Comparison of ENCODE assay signal across 20 cellular contexts in the genomic region with DNA sequence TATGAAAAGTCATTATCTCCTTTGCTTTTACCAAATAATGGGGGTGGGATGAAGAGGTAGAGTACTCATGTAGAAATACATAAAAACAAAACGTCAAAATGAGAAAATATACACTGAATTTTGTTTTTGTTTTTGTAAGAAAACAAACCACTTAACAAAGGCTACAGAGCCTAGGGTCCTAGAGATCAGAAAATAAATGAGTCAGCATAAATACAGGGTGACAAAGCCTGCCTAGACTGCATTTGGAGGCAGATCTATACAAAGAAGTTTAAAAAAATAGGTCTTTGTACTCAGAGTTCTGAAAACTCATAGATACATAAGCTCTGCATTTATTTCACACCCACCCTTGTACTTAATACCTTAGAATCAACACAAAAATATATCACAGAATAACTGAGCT. TPM values are rescaled to one million over a fixed set of nuclear protein-coding genes. Genes with fewer than 3 reads are reported as not detected.
DNase-seq lines count a peak whose midpoint lies in the region; ATAC-seq, FAIRE-seq and TF ChIP-seq lines count a peak whose summit lies in the region.
"Had no signal": no experiment of that assay in that cellular context is flagged by ENCODE, and none has a peak within 500 bp of the region (broad histone marks: within the 10 kb centered on the region; RNA-seq: fewer than 3 reads in every experiment).

No MANE protein-coding gene starts in this region.

- no peak overlapping the region for H4K8ac ChIP-seq in IMR-90 (ENCODE audit: low read depth in 2 of 2, low read length in 2 of 2)

- TF ChIP-seq EP300 in A549 (IDR thresholded peaks at IDR 0.05), result no peak
- TF ChIP-seq EP300 in K562 (IDR thresholded peaks at IDR 0.05; ENCODE audit: low read length), result no peak

- intact Hi-C loops in IMR-90 (cut with micrococcal nuclease) (no loop called here), K562 (cut with micrococcal nuclease) (no loop called here)

- no peak overlapping the region for H4K5ac ChIP-seq in IMR-90 (ENCODE audit: low read depth, low read length)

- ATAC-seq in A549 (no peak), IMR-90 (ENCODE audit: low read depth) (no peak), K562 (no peak)
- ATAC-seq: CD8-positive, alpha-beta T cell had no signal

- DNase-seq in A549 (ENCODE audit: low read depth in 1 of 2, low spot score in 1 of 2), result no peak
- no peak for DNase-seq in IMR-90
- DNase-seq in K562 (ENCODE audit: extremely low read depth in 1 of 4, low spot score in 3 of 4), result no peak
- no peak for DNase-seq in NCI-H446 treated with DMSO at 0.1 percent for 48 hours (lab: John Stamatoyannopoulos, UW)
- no peak for DNase-seq in GM19238 (ENCODE audit: insufficient read length, low spot score)
- DNase-seq: 8988T; AML-193; Caco-2; Calu3; CD4-positive, alpha-beta T cell; CD8-positive, alpha-beta T cell; DMS79 treated with DMSO at 0.1 percent for 48 hours; GF-D8 had no signal

- no peak overlapping the region for H2BK20ac ChIP-seq in IMR-90 (ENCODE audit: low read depth, low read length)

- no peak overlapping the region for H3K4me2 ChIP-seq in A549
- H3K4me2 ChIP-seq in IMR-90 (ENCODE audit: low read depth, low read length), result no peak overlapping the region
- H3K4me2 ChIP-seq in K562 (ENCODE audit: insufficient read depth, low read length), result no peak overlapping the region
- H3K4me2 ChIP-seq: BLaER1 treated with 17β-estradiol and CSF1 and Interleukin-3, amounts not matched to agents 10 nM and 100 nM had no signal

- TF ChIP-seq RAD21 in A549 (conservative IDR thresholded peaks at IDR 0.05 in 1 of 2, IDR thresholded peaks at IDR 0.05 in 1 of 2) (no peak), IMR-90 (IDR thresholded peaks at IDR 0.05; ENCODE audit: low read length) (no peak), K562 (CRISPR knock-in tag; conservative IDR thresholded peaks at IDR 0.05 in 1 of 2, IDR thresholded peaks at IDR 0.05 in 1 of 2) (no peak)

- BruUV-seq in IMR-90 (replicated peaks; lab: Mats Ljungman, UMichigan), result no TSS peak
- no TSS peak for BruUV-seq in K562 (replicated peaks; lab: Mats Ljungman, UMichigan)

- H3K4me1 ChIP-seq in A549, result no peaks in the 10 kb centered on the region
- H3K4me1 ChIP-seq in IMR-90 (ENCODE audit: control insufficient read depth, insufficient read depth, low read length), result no peaks in the 10 kb centered on the region
- H3K4me1 ChIP-seq in K562 (replicated peaks in 1 of 2; ENCODE audit: control insufficient read depth in 2 of 2, insufficient read depth in 2 of 2, low read length in 2 of 2), result no peaks in the 10 kb centered on the region
- H3K4me1 ChIP-seq: BLaER1 treated with 17β-estradiol and CSF1 and Interleukin-3, amounts not matched to agents 10 nM and 100 nM; Caco-2 had no signal

- H3K27me3 ChIP-seq in IMR-90 (ENCODE audit: control insufficient read depth, insufficient read depth, low read length) (no peaks in the 10 kb centered on the region), K562 (ENCODE audit: control insufficient read depth in 2 of 2, insufficient read depth in 2 of 2, low read length in 2 of 2) (no peaks in the 10 kb centered on the region)

- no peaks in the 10 kb centered on the region for H4K20me1 ChIP-seq in IMR-90 (ENCODE audit: insufficient read depth, low read length)
- H4K20me1 ChIP-seq in K562 (replicated peaks; ENCODE audit: control insufficient read depth, insufficient read depth, low read length), result no peaks in the 10 kb centered on the region
- H4K20me1 ChIP-seq: BLaER1 treated with 17β-estradiol and CSF1 and Interleukin-3, amounts not matched to agents 10 nM and 100 nM had no signal

- H3K4me3 ChIP-seq in A549 (no peak overlapping the region), IMR-90 (ENCODE audit: insufficient read depth, low read depth, low read length) (no peak overlapping the region), K562 (no peak overlapping the region)
- H3K4me3 ChIP-seq: BLaER1 treated with 17β-estradiol and CSF1 and Interleukin-3, amounts not matched to agents 10 nM and 100 nM had no signal

- H3K4ac ChIP-seq in IMR-90 (ENCODE audit: low read depth, low read length), result no peak overlapping the region

- no peak overlapping the region for H3K56ac ChIP-seq in IMR-90 (ENCODE audit: extremely low read depth, insufficient read depth, low read length)

- H3K18ac ChIP-seq in IMR-90 (ENCODE audit: low read depth, low read length), result no peak overlapping the region

- H2AK5ac ChIP-seq in IMR-90 (ENCODE audit: low read depth, low read length), result no peak overlapping the region

- no peak overlapping the region for H3K27ac ChIP-seq in A549
- H3K27ac ChIP-seq in IMR-90 (ENCODE audit: insufficient read depth, low read length), result no peak overlapping the region
- no peak overlapping the region for H3K27ac ChIP-seq in K562 (ENCODE audit: extremely low read depth, low read depth, low read length)
- H3K27ac ChIP-seq: BLaER1 treated with 17β-estradiol and CSF1 and Interleukin-3, amounts not matched to agents 10 nM and 100 nM; C4-2B had no signal

- H4K91ac ChIP-seq in IMR-90 (ENCODE audit: insufficient read depth, low read depth, low read length), result no peak overlapping the region

- no peak for TF ChIP-seq CTCF in A549 (IDR thresholded peaks at IDR 0.05)
- TF ChIP-seq CTCF in IMR-90 (conservative IDR thresholded peaks at IDR 0.05; ENCODE audit: low read depth, low read length), result no peak
- no peak for TF ChIP-seq CTCF in K562 (IDR thresholded peaks at IDR 0.05 in 2 of 3, conservative IDR thresholded peaks at IDR 0.05 in 1 of 3; ENCODE audit: insufficient read depth in 2 of 3, low read depth in 1 of 3, low read length in 3 of 3)

- 3% methylated on average over 1 of the region's 1 CpG for WGBS in A549 (ENCODE audit: missing lambda C conversion rate)
- no CpG with 5 or more reads among the region's 1 CpG for WGBS in IMR-90 (ENCODE audit: extremely low coverage in 2 of 2, insufficient read length in 1 of 2), 2 experiments
- 0% methylated on average over 1 of the region's 1 CpG for WGBS in K562 (ENCODE audit: insufficient coverage, low coverage, missing lambda C conversion rate)

- H3K9me3 ChIP-seq in A549 (no peaks in the 10 kb centered on the region), IMR-90 (ENCODE audit: control insufficient read depth, insufficient read depth, low read length) (no peaks in the 10 kb centered on the region), K562 (replicated peaks; ENCODE audit: control insufficient read depth, insufficient read depth, low read depth, low read length) (no peaks in the 10 kb centered on the region)
- H3K9me3 ChIP-seq: BLaER1 treated with 17β-estradiol and CSF1 and Interleukin-3, amounts not matched to agents 10 nM and 100 nM; Caco-2 had no signal

- H3K14ac ChIP-seq in IMR-90 (replicated peaks; ENCODE audit: low read depth, low read length), result no peak overlapping the region

- no peak overlapping the region for H2BK5ac ChIP-seq in IMR-90 (ENCODE audit: low read depth, low read length, poor library complexity, severe bottlenecking)

- no peak overlapping the region for H2AFZ ChIP-seq in IMR-90 (replicated peaks; ENCODE audit: low read length, poor library complexity)
- H2AFZ ChIP-seq in K562 (ENCODE audit: low read depth, low read length), result no peak overlapping the region

- H3K79me2 ChIP-seq in K562 (ENCODE audit: control insufficient read depth, insufficient read depth, low read length), result no peaks in the 10 kb centered on the region

- H3K23ac ChIP-seq in IMR-90 (ENCODE audit: low read depth, low read length), result no peak overlapping the region

- H3K79me1 ChIP-seq in IMR-90 (ENCODE audit: low read depth in 1 of 2, low read length in 2 of 2), result no peaks in the 10 kb centered on the region

- no peak overlapping the region for H2AK9ac ChIP-seq in IMR-90 (replicated peaks; ENCODE audit: low read depth, low read length, poor library complexity)

- CTCF ChIA-PET in A549 (lab: Yijun Ruan, JAX) (no interaction called here), IMR-90 (lab: Yijun Ruan, JAX) (no interaction called here), K562 (lab: Yijun Ruan, JAX; ENCODE audit: low intra/inter-chr PET ratio) (no interaction called here)

- no peak overlapping the region for H2BK120ac ChIP-seq in IMR-90 (ENCODE audit: low read depth, low read length)

- no peak overlapping the region for H3K9ac ChIP-seq in IMR-90 (ENCODE audit: low read depth, low read length)
- no peak overlapping the region for H3K9ac ChIP-seq in K562 (ENCODE audit: insufficient read depth in 1 of 2, low read depth in 2 of 2, low read length in 2 of 2)
- H3K9ac ChIP-seq: BLaER1 treated with 17β-estradiol and CSF1 and Interleukin-3, amounts not matched to agents 10 nM and 100 nM had no signal

- H3K36me3 ChIP-seq in IMR-90 (ENCODE audit: control insufficient read depth, insufficient read depth, low read length) (no peaks in the 10 kb centered on the region), K562 (ENCODE audit: control insufficient read depth, insufficient read depth, low read length) (no peaks in the 10 kb centered on the region)

- H3K9me1 ChIP-seq in IMR-90 (ENCODE audit: insufficient read depth, low read length), result no peaks in the 10 kb centered on the region
- no peaks in the 10 kb centered on the region for H3K9me1 ChIP-seq in K562 (ENCODE audit: control insufficient read depth, insufficient read depth, low read length)

- no peak for TF ChIP-seq POLR2A in A549 (IDR thresholded peaks at IDR 0.05; ENCODE audit: low read length)
- no peak for TF ChIP-seq POLR2A in IMR-90 (IDR thresholded peaks at IDR 0.05; ENCODE audit: low read depth, low read length)
- no peak for TF ChIP-seq POLR2A in K562 (conservative IDR thresholded peaks at IDR 0.05)

- FAIRE-seq in A549 (lab: Jason Lieb, UNC) (no peak), K562 (lab: Jason Lieb, UNC) (no peak)
- FAIRE-seq: A204.1, D721Med, G401.6, GM12891 had no signal

- H2BK15ac ChIP-seq in IMR-90 (ENCODE audit: low read depth, low read length), result no peak overlapping the region

- POLR2A ChIA-PET in A549 (lab: Yijun Ruan, JAX) (no interaction called here), IMR-90 (lab: Charles Lee; ENCODE audit: unreplicated experiment) (no interaction called here), K562 (lab: Yijun Ruan, JAX) (no interaction called here)

- in situ Hi-C loops in IMR-90 (cut with MboI; ENCODE audit: low sequenced_read_pairs), result no loop called here
- in situ Hi-C loops in K562 (cut with MboI), result no loop called here

- dilution Hi-C loops in IMR-90 (cut with HindIII; ENCODE audit: low sequenced_read_pairs, unreplicated experiment), result no loop called here

RNA-seq across cellular contexts. Expression of gene MTMR8, which starts 52.4 kb away (rescaled TPM):
- 1.6 and 2.1 TPM in 2 replicates for polyA plus RNA-seq in A549 (2011; rRNA removed)
- polyA plus RNA-seq in A549 (2012; cell fraction: cytosol; rRNA removed), result 0.25 and 0.38 TPM in 2 replicates
- 0.20 and 0.22 TPM in 2 replicates for polyA plus RNA-seq in A549 (2012; cell fraction: nucleus; rRNA removed)
- 0.88 to 1.4 TPM (median 1.1 TPM) in 3 replicates for polyA plus RNA-seq in A549 (2017; fragmentation: RNase III; extraction: RNeasy Plus Mini Kit Qiagen cat#74134 plus additional on column Dnase treatment)
- polyA minus RNA-seq in A549 (2011; rRNA and poly(A)+ RNA removed), result 2.1 and 5.1 TPM in 2 replicates
- under 0.01 TPM in 1 of 2 replicates, not detected in the other for total RNA-seq in IMR-90 (2012; rRNA removed)
- polyA plus RNA-seq in IMR-90 (2012; rRNA removed), result not detected in 2 replicates
- polyA plus RNA-seq in IMR-90 (2012; cell fraction: cytosol; rRNA removed), result not detected in 2 replicates
- polyA plus RNA-seq in IMR-90 (2012; cell fraction: nucleus; rRNA removed; ENCODE audit: low replicate concordance), result not detected in 2 replicates
- total RNA-seq in K562 (2011; cell fraction: chromatin; rRNA removed; ENCODE audit: low replicate concordance), result 21.6 and 22.4 TPM in 2 replicates
- 12.5 and 18.6 TPM in 2 replicates for total RNA-seq in K562 (2011; cell fraction: nucleolus; rRNA removed)
- 9.8 and 14.0 TPM in 2 replicates for total RNA-seq in K562 (2011; cell fraction: nucleoplasm; rRNA removed)
- 3.0 and 3.9 TPM in 2 replicates for total RNA-seq in K562 (2014; rRNA removed)
- total RNA-seq in K562 (2014; rRNA removed; fragmentation: Illumina TruSeq; extraction: Trizol), result 4.1 and 5.1 TPM in 2 replicates
- 2.8 and 3.8 TPM in 2 replicates for total RNA-seq in K562 (2015; rRNA removed; fragmentation: Illumina TruSeq; extraction: Trizol)
- total RNA-seq in K562 (2021), result 3.6 and 4.3 TPM in 2 replicates
- polyA plus RNA-seq in K562 (2011; rRNA removed), result 2.7 and 5.5 TPM in 2 replicates
- 0.84 and 1.3 TPM in 2 replicates for polyA plus RNA-seq in K562 (2011; cell fraction: cytosol; rRNA removed)
- polyA plus RNA-seq in K562 (2011; cell fraction: nucleus; rRNA removed), result 4.1 and 5.0 TPM in 2 replicates
- 1.9 TPM in 2 replicates for polyA plus RNA-seq in K562 (2012)
- 2.4 and 2.6 TPM in 2 replicates for polyA plus RNA-seq in K562 (2014; fragmentation: Illumina TruSeq; extraction: Trizol)
- polyA plus RNA-seq in K562 (2014; fragmentation: Nextera tagmentation; extraction: Ambion mirVana), result 1 to 10 TPM; 2.8 to 5.4 TPM
- 1.8 and 2.4 TPM in 2 replicates for polyA plus RNA-seq in K562 (2014; rRNA removed)
- polyA minus RNA-seq in K562 (2011; rRNA and poly(A)+ RNA removed), result 12.4 and 16.2 TPM in 2 replicates
- 2.3 and 7.1 TPM in 2 replicates for polyA minus RNA-seq in K562 (2011; cell fraction: cytosol; rRNA and poly(A)+ RNA removed)
- 12.8 and 16.3 TPM in 2 replicates for polyA minus RNA-seq in K562 (2011; cell fraction: nucleus; rRNA and poly(A)+ RNA removed)
- polyA plus RNA-seq: BJ had no signal

Comparison
In these comparisons a context has a peak if more than half of its experiments do, and no peak if none do; other contexts are left out.
1. Of the 35 proteins assayed by ChIP-seq in both K562 and A549: peak only in K562: none; only in A549: none; in both: MAFK; in neither: 34.